25 cellular contexts compared by ENCODE assay signal in genomic region chr2:184554736-184555135, GRCh38. TPM values are rescaled to one million over a fixed set of nuclear protein-coding genes. Genes with fewer than 3 reads are reported as not detected.
DNase-seq lines count a peak whose midpoint lies in the region; ATAC-seq and TF ChIP-seq lines count a peak whose summit lies in the region.
"Had no signal": no experiment of that assay in that cellular context is flagged by ENCODE, and none has a peak within 500 bp of the region (broad histone marks: within the 10 kb centered on the region; RNA-seq: fewer than 3 reads in every experiment).

No MANE protein-coding gene starts in this region.

- H3K9me3 Mint-ChIP-seq in MCF 10A (ENCODE audit: unreplicated experiment): no peaks in the 10 kb centered on the region
- H3K9me3 Mint-ChIP-seq in activated T-helper 17 cell treated with anti-CD3 and anti-CD28 coated beads, Interleukin-2, amount 50 U/mL, for 72 hours: no peaks in the 10 kb centered on the region
- H3K9me3 Mint-ChIP-seq: IgD-negative memory B cell had no signal

- H3K36me3 ChIP-seq in breast epithelium (no peaks in the 10 kb centered on the region), SJSA1 (no peaks in the 10 kb centered on the region), Peyer's patch (no peaks in the 10 kb centered on the region)
- H3K36me3 ChIP-seq: cardiac muscle cell, transverse colon had no signal

- peak; percentile 56 for DNase-seq in MCF 10A (ENCODE audit: unreplicated experiment)
- DNase-seq in breast epithelium (ENCODE audit: low spot score in 2 of 2): no peak
- DNase-seq in SJSA1 (ENCODE audit: low read depth in 1 of 2, low spot score in 2 of 2): peak in 1 of 2 experiments; percentile 61
- peak; percentile 21 for DNase-seq in fibroblast of mammary gland (ENCODE audit: low read depth)
- no peak for DNase-seq in Peyer's patch
- no peak for DNase-seq in mucosa of gallbladder (ENCODE audit: low spot score)
- no peak for DNase-seq in OCI-M1 (lab: John Stamatoyannopoulos, UW)
- DNase-seq: activated CD4-positive, alpha-beta T cell treated with anti-CD3 and anti-CD28 coated beads for 4 hours; activated T-cell treated with anti-CD3 and anti-CD28 coated beads, Interleukin-2, amount 50 U/mL, for 24 hours; cortex of kidney; GF-D8; GOT3; NCI-H1417 treated with DMSO at 0.1 percent for 48 hours; NCI-H2081 treated with DMSO at 0.1 percent for 48 hours; NCI-H446; psoas muscle; stimulated activated CD8-positive, alpha-beta memory T cell treated with anti-CD3 and anti-CD28 coated beads, Interleukin-4, amount 100 ng/mL, for 48 hours; T-helper 1 cell; transverse colon had no signal

- CTCF ChIA-PET in MCF 10A (lab: Yijun Ruan, JAX): no interaction called here

- H3K4me3 Mint-ChIP-seq in MCF 10A (ENCODE audit: unreplicated experiment): no peak overlapping the region
- H3K4me3 Mint-ChIP-seq in activated T-helper 17 cell treated with anti-CD3 and anti-CD28 coated beads, Interleukin-2, amount 50 U/mL, for 72 hours: no peak overlapping the region
- H3K4me3 Mint-ChIP-seq: activated T-cell treated with anti-CD3 and anti-CD28 coated beads, Interleukin-2, amount 50 U/mL, for 24 hours; IgD-negative memory B cell had no signal

- H3K36me3 Mint-ChIP-seq in MCF 10A (ENCODE audit: insufficient read depth, unreplicated experiment): no peaks in the 10 kb centered on the region
- no peaks in the 10 kb centered on the region for H3K36me3 Mint-ChIP-seq in activated T-helper 17 cell treated with anti-CD3 and anti-CD28 coated beads, Interleukin-2, amount 50 U/mL, for 72 hours (ENCODE audit: low read depth)
- H3K36me3 Mint-ChIP-seq: IgD-negative memory B cell had no signal

- H3K4me3 ChIP-seq in breast epithelium: no peak overlapping the region
- H3K4me3 ChIP-seq in SJSA1: no peak overlapping the region
- no peak overlapping the region for H3K4me3 ChIP-seq in fibroblast of mammary gland (ENCODE audit: control insufficient read depth, low read depth, low read length)
- H3K4me3 ChIP-seq in Peyer's patch: no peak overlapping the region
- H3K4me3 ChIP-seq: cardiac muscle cell, psoas muscle, transverse colon had no signal

- TF ChIP-seq CTCF in MCF 10A (IDR thresholded peaks at IDR 0.05; ENCODE audit: unreplicated experiment) (no peak), breast epithelium (IDR thresholded peaks at IDR 0.05) (no peak), fibroblast of mammary gland (conservative IDR thresholded peaks at IDR 0.05; ENCODE audit: control insufficient read depth, insufficient read depth, low read depth, low read length) (no peak), Peyer's patch (IDR thresholded peaks at IDR 0.05) (no peak)

- intact Hi-C loops in MCF 10A (cut with micrococcal nuclease) (no loop called here), breast epithelium (cut with DNase I; ENCODE audit: low total_unique reads) (no loop called here)

- no peak overlapping the region for H3K27ac Mint-ChIP-seq in MCF 10A (ENCODE audit: low read depth, unreplicated experiment)
- H3K27ac Mint-ChIP-seq in activated T-helper 17 cell treated with anti-CD3 and anti-CD28 coated beads, Interleukin-2, amount 50 U/mL, for 72 hours: no peak overlapping the region
- H3K27ac Mint-ChIP-seq: activated T-cell treated with anti-CD3 and anti-CD28 coated beads, Interleukin-2, amount 50 U/mL, for 24 hours; IgD-negative memory B cell had no signal

- no peak for ATAC-seq in activated T-helper 17 cell treated with anti-CD3 and anti-CD28 coated beads, Interleukin-2, amount 50 U/mL, for 72 hours (replicated peaks)
- ATAC-seq: psoas muscle had no signal

- no peaks in the 10 kb centered on the region for H3K27me3 ChIP-seq in breast epithelium
- no peaks in the 10 kb centered on the region for H3K27me3 ChIP-seq in SJSA1 (replicated peaks)
- no peaks in the 10 kb centered on the region for H3K27me3 ChIP-seq in Peyer's patch
- H3K27me3 ChIP-seq: cardiac muscle cell, transverse colon had no signal

- H3K27ac ChIP-seq in breast epithelium: no peak overlapping the region
- H3K27ac ChIP-seq in SJSA1: peak overlapping the region; percentile 26
- no peak overlapping the region for H3K27ac ChIP-seq in Peyer's patch
- H3K27ac ChIP-seq: 22Rv1, cardiac muscle cell, HL-60, psoas muscle, transverse colon had no signal

- TF ChIP-seq POLR2A in breast epithelium (IDR thresholded peaks at IDR 0.05): no peak
- no peak for TF ChIP-seq POLR2A in Peyer's patch (IDR thresholded peaks at IDR 0.05)

- H3K27me3 Mint-ChIP-seq in MCF 10A (ENCODE audit: insufficient read depth, unreplicated experiment): no peaks in the 10 kb centered on the region
- no peaks in the 10 kb centered on the region for H3K27me3 Mint-ChIP-seq in activated T-helper 17 cell treated with anti-CD3 and anti-CD28 coated beads, Interleukin-2, amount 50 U/mL, for 72 hours
- H3K27me3 Mint-ChIP-seq: activated T-cell treated with anti-CD3 and anti-CD28 coated beads, Interleukin-2, amount 50 U/mL, for 24 hours; IgD-negative memory B cell had no signal

- BruUV-seq in MCF 10A (replicated peaks; lab: Mats Ljungman, UMichigan): no TSS peak

- POLR2A ChIA-PET in MCF 10A (lab: Yijun Ruan, JAX): no interaction called here

- H3K9me3 ChIP-seq in breast epithelium (no peaks in the 10 kb centered on the region), SJSA1 (replicated peaks) (no peaks in the 10 kb centered on the region), Peyer's patch (no peaks in the 10 kb centered on the region)
- H3K9me3 ChIP-seq: psoas muscle, transverse colon had no signal

- peaks cover 11% of the 10 kb centered on the region for H3K4me1 Mint-ChIP-seq in MCF 10A (ENCODE audit: insufficient read depth, unreplicated experiment)
- H3K4me1 Mint-ChIP-seq in activated T-helper 17 cell treated with anti-CD3 and anti-CD28 coated beads, Interleukin-2, amount 50 U/mL, for 72 hours: no peaks in the 10 kb centered on the region
- H3K4me1 Mint-ChIP-seq: IgD-negative memory B cell had no signal

- no peaks in the 10 kb centered on the region for H3K4me1 ChIP-seq in breast epithelium
- H3K4me1 ChIP-seq in SJSA1 (replicated peaks): peaks cover 42% of the 10 kb centered on the region
- no peaks in the 10 kb centered on the region for H3K4me1 ChIP-seq in Peyer's patch
- H3K4me1 ChIP-seq: psoas muscle, transverse colon had no signal

RNA-seq across cellular contexts. Expression of gene ZNF804A, which starts 43.6 kb away (rescaled TPM):
- total RNA-seq in MCF 10A (2022): 0.17 TPM in 1 of 2 replicates, not detected in the other
- under 1 TPM; under 0.01 to 0.29 (median 0.16) TPM for total RNA-seq in breast epithelium
- 8.0 and 12.1 TPM in 2 replicates for total RNA-seq in SJSA1 (2014; rRNA removed; shearing (Covaris generic))
- 1 to 10 TPM in 3 of 4 donors, under 1 TPM in 1; 0.95 to 5.8 (median 2.3) TPM for total RNA-seq in Peyer's patch
- 4.1 TPM for total RNA-seq in mucosa of gallbladder
- not detected for total RNA-seq in activated T-helper 17 cell treated with anti-CD3 and anti-CD28 coated beads, Interleukin-2, amount 50 U/mL, for 72 hours
- total RNA-seq: activated CD8-positive, alpha-beta memory T cell treated with anti-CD3 and anti-CD28 coated beads for 36 hours; cardiac muscle cell; psoas muscle had no signal

Comparison
In these comparisons a context has a peak if more than half of its experiments do, and no peak if none do; other contexts are left out.
1. DNase-seq: peak in MCF 10A (single experiment) and fibroblast of mammary gland (single experiment); none in breast epithelium (0 of 2), Peyer's patch (0 of 3), mucosa of gallbladder (single experiment) and OCI-M1 (single experiment).